17 cellular contexts compared by ENCODE assay signal in the genomic region with DNA sequence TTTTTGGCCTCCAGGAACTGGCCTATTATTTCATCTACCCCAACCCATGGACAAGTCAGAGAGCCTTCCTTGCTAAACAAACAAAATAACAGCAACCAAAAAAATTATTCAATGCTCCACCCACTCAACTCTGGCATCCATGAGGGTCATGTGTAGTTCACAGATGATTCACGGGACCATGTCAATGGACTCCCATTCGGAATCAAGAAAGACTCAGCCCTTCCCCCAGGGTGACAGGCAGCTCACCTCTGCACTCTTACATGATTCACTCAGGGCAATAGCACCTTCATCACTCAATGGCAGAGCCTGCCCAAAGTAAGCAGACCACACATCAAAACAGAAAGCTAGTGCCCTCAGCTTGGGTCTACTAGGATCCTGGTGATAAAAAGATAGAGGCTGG. TPM values are rescaled to one million over a fixed set of nuclear protein-coding genes. Genes with fewer than 3 reads are reported as not detected.
A peak's percentile ranks its signal among the peaks of the same experiment; 100 is the strongest.
DNase-seq lines count a peak whose midpoint lies in the region; ATAC-seq, FAIRE-seq and TF ChIP-seq lines count a peak whose summit lies in the region.
"Had no signal": no experiment of that assay in that cellular context is flagged by ENCODE, and none has a peak within 500 bp of the region (broad histone marks: within the 10 kb centered on the region; RNA-seq: fewer than 3 reads in every experiment).

No MANE protein-coding gene starts in this region.

- intact Hi-C loops in A673 (cut with micrococcal nuclease; ENCODE audit: unreplicated experiment): no loop called here

- DNase-seq in A673 (ENCODE audit: low spot score) (no peak), NCI-H226 (peak; percentile 58), bronchial epithelial cell (ENCODE audit: low read depth) (peak; percentile 97), kidney glomerular epithelial cell (lab: John Stamatoyannopoulos, UW) (peak; percentile 53), NCI-H526 treated with DMSO at 0.1 percent for 48 hours (lab: John Stamatoyannopoulos, UW) (no peak)
- DNase-seq in central memory CD4-positive, alpha-beta T cell: no peak
- no peak for DNase-seq in stimulated activated naive CD8-positive, alpha-beta T cell treated with anti-CD3 and anti-CD28 coated beads, Interleukin-15, Interleukin-2, amounts not matched to agents 100 U/mL and 50 U/mL, for 24 hours
- DNase-seq: activated CD4-positive, alpha-beta memory T cell treated with anti-CD3 and anti-CD28 coated beads, Interleukin-2, amount 10 ng/mL, durations not matched to agents 7 days and 5 days; anterior cingulate cortex; GDM1; glutamatergic neuron; NCI-H2081; NCI-H774; stimulated activated CD8-positive, alpha-beta memory T cell treated with anti-CD3 and anti-CD28 coated beads, Interleukin-4, amount 100 ng/mL, for 48 hours; transverse colon had no signal

- CTCF ChIA-PET in A673 (lab: Charles Lee): no interaction called here

- peak overlapping the region; percentile 63 for H3K27ac ChIP-seq in A673 (ENCODE audit: low read depth, low read length, poor library complexity, severe bottlenecking)
- H3K27ac ChIP-seq: transverse colon had no signal

- FAIRE-seq in bronchial epithelial cell (lab: Jason Lieb, UNC): peak; percentile 98

- no peaks in the 10 kb centered on the region for H3K27me3 ChIP-seq in A673 (replicated peaks; ENCODE audit: insufficient read depth, low read depth, low read length, poor library complexity)
- H3K27me3 ChIP-seq in bronchial epithelial cell (ENCODE audit: control insufficient read depth, insufficient read depth, low read length): no peaks in the 10 kb centered on the region
- H3K27me3 ChIP-seq: transverse colon had no signal

- H3K9me3 ChIP-seq in A673 (ENCODE audit: low read depth, low read length, poor library complexity, severe bottlenecking): no peaks in the 10 kb centered on the region
- H3K9me3 ChIP-seq: transverse colon had no signal

- H3K4me1 ChIP-seq in A673 (ENCODE audit: insufficient read depth, low read length, poor library complexity, severe bottlenecking): peaks cover 52% of the 10 kb centered on the region
- H3K4me1 ChIP-seq: transverse colon had no signal

- ATAC-seq in HG03135 (IDR thresholded peaks at IDR 0.05; ENCODE audit: unreplicated experiment): no peak
- no peak for ATAC-seq in stimulated activated naive CD8-positive, alpha-beta T cell treated with anti-CD3 and anti-CD28 coated beads, Interleukin-15, Interleukin-2, amounts not matched to agents 100 U/mL and 50 U/mL, for 24 hours

- no peak overlapping the region for H3K4me3 ChIP-seq in A673 (ENCODE audit: low read depth, low read length, poor library complexity, severe bottlenecking)
- H3K4me3 ChIP-seq in bronchial epithelial cell (ENCODE audit: low read depth, low read length): no peak overlapping the region
- H3K4me3 ChIP-seq: transverse colon had no signal

- TF ChIP-seq CTCF in A673 (conservative IDR thresholded peaks at IDR 0.05; ENCODE audit: low read depth, low read length): no peak
- TF ChIP-seq CTCF in bronchial epithelial cell (IDR thresholded peaks at IDR 0.05; ENCODE audit: insufficient read depth, low read length, severe bottlenecking): no peak

- no peaks in the 10 kb centered on the region for H3K36me3 ChIP-seq in A673 (ENCODE audit: insufficient read depth, low read length, poor library complexity, severe bottlenecking)
- H3K36me3 ChIP-seq in bronchial epithelial cell (ENCODE audit: control insufficient read depth, insufficient read depth, low read length): no peaks in the 10 kb centered on the region
- H3K36me3 ChIP-seq: transverse colon had no signal

- BruUV-seq in A673 (replicated peaks; lab: Mats Ljungman, UMichigan): no TSS peak

- POLR2A ChIA-PET in A673 (lab: Charles Lee; ENCODE audit: low non-redundant PET): no interaction called here

RNA-seq across cellular contexts. Expression of a gene that starts 14.3 kb away (rescaled TPM):
- total RNA-seq in A673 (2021) (0.15 TPM in 1 of 2 replicates, not detected in the other), bronchial epithelial cell (60.8 and 185 TPM in 2 replicates)
- total RNA-seq: A172; activated CD4-positive, alpha-beta memory T cell treated with anti-CD3 and anti-CD28 coated beads, Interleukin-2, amount 10 ng/mL, durations not matched to agents 7 days and 5 days had no signal

Comparison
In these comparisons a context has a peak if more than half of its experiments do, and no peak if none do; other contexts are left out.
1. DNase-seq: peak in NCI-H226 (single experiment), bronchial epithelial cell (single experiment) and kidney glomerular epithelial cell (single experiment); none in A673 (single experiment), central memory CD4-positive, alpha-beta T cell (single experiment), stimulated activated naive CD8-positive, alpha-beta T cell treated with anti-CD3 and anti-CD28 coated beads, Interleukin-15, Interleukin-2, amounts not matched to agents 100 U/mL and 50 U/mL, for 24 hours (single experiment) and NCI-H526 treated with DMSO at 0.1 percent for 48 hours (single experiment).
2. RNA of a gene that starts 14.3 kb away (total RNA-seq): 60.8 to 185 TPM in bronchial epithelial cell; 0.15 TPM in A673; every median in the first group is over 10 times any median in the second.